Comparison of ENCODE assay signal across 1 cellular context in genomic region chr12:121638298-121639202, GRCh38.
A peak's percentile ranks its signal among the peaks of the same experiment; 100 is the strongest.
TF ChIP-seq lines count a peak whose summit lies in the region.

No MANE protein-coding gene starts in this region.

TF ChIP-seq in H1, 55 proteins besides CTCF, POLR2A, EP300 and RAD21:
- TF ChIP-seq BACH1 (IDR thresholded peaks at IDR 0.05; ENCODE audit: low read length): no peak
- peak; percentile 80; the same call in 1 of the 2 replicates for TF ChIP-seq KDM1A (IDR thresholded peaks at IDR 0.05; ENCODE audit: borderline replicate concordance, low read length)
- TF ChIP-seq E2F6 (IDR thresholded peaks at IDR 0.05): no peak
- TF ChIP-seq HDAC6 (IDR thresholded peaks at IDR 0.05; ENCODE audit: low read depth, low read length): no peak
- no peak for TF ChIP-seq CEBPB (IDR thresholded peaks at IDR 0.05; ENCODE audit: low read depth, low read length)
